11 cellular contexts compared by ENCODE assay signal in the genomic region with DNA sequence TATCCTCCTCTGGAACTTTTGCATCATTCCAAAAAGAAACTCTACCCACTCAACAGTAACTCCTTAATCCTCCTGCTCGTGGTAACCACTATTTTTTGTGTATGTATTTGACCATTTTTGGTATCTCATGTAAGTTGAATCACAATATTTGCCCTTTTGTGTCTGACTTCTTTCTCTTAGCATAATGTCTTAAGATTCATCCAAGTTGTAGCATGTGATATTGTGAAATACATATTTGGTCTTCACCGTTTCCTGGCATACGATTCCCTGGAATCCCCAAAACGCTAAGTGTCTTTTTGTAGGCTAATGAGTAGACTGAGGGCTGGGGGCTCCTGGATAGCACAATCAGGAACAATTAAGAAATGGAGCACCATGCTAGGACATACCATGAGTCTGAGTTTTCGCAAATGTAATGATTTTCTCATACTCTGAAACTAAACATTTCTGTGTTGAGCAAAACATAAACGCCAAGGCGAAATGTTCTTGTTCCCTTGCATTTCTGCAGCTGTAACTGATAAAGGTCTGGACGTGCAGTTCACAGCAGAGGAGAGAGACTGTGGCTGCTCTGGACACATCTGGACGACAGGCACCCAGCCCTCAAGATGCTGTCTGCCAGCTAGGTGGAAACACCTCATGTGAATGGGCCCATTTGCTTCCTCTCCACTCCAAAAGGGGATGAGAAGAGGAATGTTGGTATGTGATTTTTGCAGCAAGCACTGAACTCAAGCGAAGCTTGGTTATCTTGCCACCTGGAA. TPM values are rescaled to one million over a fixed set of nuclear protein-coding genes. Genes with fewer than 3 reads are reported as not detected.
DNase-seq lines count a peak whose midpoint lies in the region; TF ChIP-seq lines count a peak whose summit lies in the region.
"Had no signal": no experiment of that assay in that cellular context is flagged by ENCODE, and none has a peak within 500 bp of the region (broad histone marks: within the 10 kb centered on the region; RNA-seq: fewer than 3 reads in every experiment).

No MANE protein-coding gene starts in this region.

- H3K27me3 Mint-ChIP-seq in T-helper 1 cell treated with Interleukin-12 subunit alpha and Interleukin-12 subunit beta and Interleukin-4 antibody, amounts not matched to agents 30 μg/mL and 1 μg/mL, for 36 hours (ENCODE audit: low read depth), result no peaks in the 10 kb centered on the region

- no peaks in the 10 kb centered on the region for H3K27me3 ChIP-seq in skeletal muscle tissue (ENCODE audit: control insufficient read depth in 3 of 3, insufficient read depth in 3 of 3, low read length in 3 of 3)

- DNase-seq in T-helper 1 cell, result no peak
- DNase-seq in fibroblast of mammary gland (ENCODE audit: low read depth), result peak; percentile 58
- DNase-seq in NCI-H1048 (lab: John Stamatoyannopoulos, UW), result no peak
- DNase-seq in superior temporal gyrus (ENCODE audit: extremely low spot score), result no peak
- no peak for DNase-seq in activated CD4-positive, CD25-positive, alpha-beta regulatory T cell treated with anti-CD3 and anti-CD28 coated beads, Interleukin-2, amount 50 U/mL, for 72 hours
- DNase-seq: activated CD8-positive, alpha-beta memory T cell treated with anti-CD3 and anti-CD28 coated beads for 24 hours; NCI-H526 had no signal

- no peaks in the 10 kb centered on the region for H3K36me3 ChIP-seq in skeletal muscle tissue (ENCODE audit: control insufficient read depth in 3 of 3, insufficient read depth in 3 of 3, low read length in 3 of 3)

- TF ChIP-seq CTCF in VCaP (conservative IDR thresholded peaks at IDR 0.05) (no peak), fibroblast of mammary gland (conservative IDR thresholded peaks at IDR 0.05; ENCODE audit: control insufficient read depth, insufficient read depth, low read depth, low read length) (no peak)

- H3K4me1 ChIP-seq in skeletal muscle tissue (ENCODE audit: control insufficient read depth in 3 of 3, insufficient read depth in 3 of 3, low read length in 3 of 3), result peaks cover 80 to 91% (median 82%) of the 10 kb centered on the region in 3 donors

- H3K4me1 Mint-ChIP-seq in T-helper 1 cell treated with Interleukin-12 subunit alpha and Interleukin-12 subunit beta and Interleukin-4 antibody, amounts not matched to agents 30 μg/mL and 1 μg/mL, for 36 hours (ENCODE audit: low read depth), result peaks cover 77% of the 10 kb centered on the region

- H3K27ac Mint-ChIP-seq in T-helper 1 cell treated with Interleukin-12 subunit alpha and Interleukin-12 subunit beta and Interleukin-4 antibody, amounts not matched to agents 30 μg/mL and 1 μg/mL, for 36 hours, result no peak overlapping the region

- H3K4me3 ChIP-seq in fibroblast of mammary gland (ENCODE audit: control insufficient read depth, low read depth, low read length) (no peak overlapping the region), skeletal muscle tissue (ENCODE audit: low read length in 3 of 3) (peak overlapping the region in 2 of 3 donors; percentile 9 to 39)

- H3K9me3 Mint-ChIP-seq in T-helper 1 cell treated with Interleukin-12 subunit alpha and Interleukin-12 subunit beta and Interleukin-4 antibody, amounts not matched to agents 30 μg/mL and 1 μg/mL, for 36 hours, result no peaks in the 10 kb centered on the region

- no peak overlapping the region for H3K9ac ChIP-seq in skeletal muscle tissue (ENCODE audit: low read depth in 1 of 3, low read length in 3 of 3)

- peak overlapping the region; percentile 32 for H3K4me3 Mint-ChIP-seq in T-helper 1 cell treated with Interleukin-12 subunit alpha and Interleukin-12 subunit beta and Interleukin-4 antibody, amounts not matched to agents 30 μg/mL and 1 μg/mL, for 36 hours

- H3K36me3 Mint-ChIP-seq in T-helper 1 cell treated with Interleukin-12 subunit alpha and Interleukin-12 subunit beta and Interleukin-4 antibody, amounts not matched to agents 30 μg/mL and 1 μg/mL, for 36 hours (ENCODE audit: low read depth), result peaks cover 5% of the 10 kb centered on the region

- H3K27ac ChIP-seq in VCaP, result peak overlapping the region; percentile 51
- H3K27ac ChIP-seq in skeletal muscle tissue (ENCODE audit: low read depth, low read length), result peak overlapping the region; percentile 41
- H3K27ac ChIP-seq: 22Rv1 had no signal

- H3K9me3 ChIP-seq in skeletal muscle tissue (ENCODE audit: control insufficient read depth in 3 of 3, low read length in 3 of 3), result no peaks in the 10 kb centered on the region

RNA-seq across cellular contexts. Expression of gene BRD4, which starts 38.4 kb away (rescaled TPM):
- 9.4 TPM for total RNA-seq in skeletal muscle tissue
